Comparison of ENCODE assay signal across 4 cellular contexts in the genomic region with DNA sequence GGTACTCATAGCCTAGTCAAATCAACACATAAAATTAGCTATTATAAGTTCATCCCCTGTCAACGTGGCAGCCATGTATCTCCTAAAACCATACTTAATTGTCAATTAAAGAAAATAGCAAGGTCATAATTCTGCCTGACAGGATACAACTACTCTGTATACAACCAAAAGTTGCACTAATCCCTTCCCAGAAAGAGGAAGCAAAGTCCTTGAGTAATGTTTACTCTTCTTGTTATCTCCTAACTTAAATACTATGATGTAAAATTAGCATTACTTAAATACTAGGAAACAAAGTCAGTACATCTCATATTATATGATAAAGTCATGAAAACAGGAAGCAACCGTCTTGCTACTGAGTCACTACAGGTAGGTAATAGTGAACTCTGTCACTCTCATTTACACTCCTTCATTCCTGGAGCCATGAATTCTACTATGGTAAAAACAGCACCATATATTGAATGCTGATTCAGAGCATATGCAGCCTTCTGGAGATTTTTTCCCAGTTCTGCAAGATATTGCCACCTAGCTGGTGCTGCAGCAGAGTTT. TPM values are rescaled to one million over a fixed set of nuclear protein-coding genes. Genes with fewer than 3 reads are reported as not detected.
"Had no signal": no experiment of that assay in that cellular context is flagged by ENCODE, and none has a peak within 500 bp of the region (broad histone marks: within the 10 kb centered on the region; RNA-seq: fewer than 3 reads in every experiment).

No MANE protein-coding gene starts in this region.

RNA-seq across cellular contexts. Expression of gene SFTPA1, which starts 26.0 kb away (rescaled TPM):
- total RNA-seq: NCI-H460, PC-3, SK-MEL-5 had no signal
- polyA plus RNA-seq: SK-N-SH had no signal
